ENCODE assay signal across 8 cellular contexts in genomic region chr1:53325326-53326087, GRCh38. TPM values are rescaled to one million over a fixed set of nuclear protein-coding genes. Genes with fewer than 3 reads are reported as not detected.
DNase-seq lines count a peak whose midpoint lies in the region; TF ChIP-seq lines count a peak whose summit lies in the region.

No MANE protein-coding gene starts in this region.

- H3K4me1 Mint-ChIP-seq in activated CD4-positive, alpha-beta memory T cell treated with anti-CD3 and anti-CD28 coated beads for 36 hours (ENCODE audit: low read depth), result peaks cover 23% of the 10 kb centered on the region

- CTCF ChIA-PET in activated CD4-positive, alpha-beta memory T cell treated with anti-CD3 and anti-CD28 coated beads for 36 hours (lab: Charles Lee), result interaction anchor here (1.2 to 2.6 kb wide), 6 partner anchors 31 to 88 kb away, joined by 4 to 10 read pairs (median 5); no protein-coding TSS in a partner anchor

- peaks cover 25% of the 10 kb centered on the region for H3K4me1 ChIP-seq in left ventricle myocardium inferior

- H3K4me3 ChIP-seq in HFF-Myc (replicated peaks; ENCODE audit: low read depth, low read length) (peak overlapping the region; percentile 90), left ventricle myocardium inferior (peak overlapping the region; percentile 82), skin epidermis (peak overlapping the region; percentile 48 to 79 (median 68))

- H3K9me3 Mint-ChIP-seq in activated CD4-positive, alpha-beta memory T cell treated with anti-CD3 and anti-CD28 coated beads for 36 hours, result no peaks in the 10 kb centered on the region

- H3K27me3 Mint-ChIP-seq in activated CD4-positive, alpha-beta memory T cell treated with anti-CD3 and anti-CD28 coated beads for 36 hours, result no peaks in the 10 kb centered on the region

- DNase-seq in HFF-Myc (ENCODE audit: extremely low read depth, low read depth), result no peak
- DNase-seq in activated CD4-positive, alpha-beta memory T cell treated with anti-CD3 and anti-CD28 coated beads for 36 hours, result no peak
- no peak for DNase-seq in left ventricle myocardium inferior
- no peak for DNase-seq in SW480 (ENCODE audit: low spot score)
- DNase-seq in NCI-H1105 treated with DMSO at 0.1 percent for 48 hours (lab: John Stamatoyannopoulos, UW), result no peak
- DNase-seq in DMS79 (lab: John Stamatoyannopoulos, UW), result no peak
- DNase-seq in activated effector memory CD4-positive, alpha-beta T cell treated with Interleukin-2 at 50 U/mL for 16 hours, result no peak

- H3K27ac ChIP-seq in left ventricle myocardium inferior (replicated peaks) (peak overlapping the region; percentile 68), skin epidermis (peak overlapping the region in 17 of 21 experiments; percentile 19 to 81 (median 55))

- POLR2A ChIA-PET in activated CD4-positive, alpha-beta memory T cell treated with anti-CD3 and anti-CD28 coated beads for 36 hours (lab: Charles Lee), result interaction anchor here (1.0 to 2.1 kb wide), 6 partner anchors 13 to 128 kb away, joined by 3 to 8 read pairs (median 4); no protein-coding TSS in a partner anchor

- H3K27ac Mint-ChIP-seq in activated CD4-positive, alpha-beta memory T cell treated with anti-CD3 and anti-CD28 coated beads for 36 hours, result peak overlapping the region; percentile 97

- H3K36me3 ChIP-seq in left ventricle myocardium inferior, result no peaks in the 10 kb centered on the region

- intact Hi-C loops in activated CD4-positive, alpha-beta memory T cell treated with anti-CD3 and anti-CD28 coated beads for 36 hours (cut with micrococcal nuclease), result loop anchor here (1.0 to 5.0 kb wide), 7 partner anchors 31 to 727 kb away; partner anchors contain the start of genes CPT2, IFT25, LRRC42 and MAGOH
- intact Hi-C loops in left ventricle myocardium inferior (cut with micrococcal nuclease), result no loop called here

- H3K27me3 ChIP-seq in left ventricle myocardium inferior (ENCODE audit: low read depth), result peaks cover 42% of the 10 kb centered on the region

- H3K9me3 ChIP-seq in left ventricle myocardium inferior (replicated peaks), result no peaks in the 10 kb centered on the region

- H3K36me3 Mint-ChIP-seq in activated CD4-positive, alpha-beta memory T cell treated with anti-CD3 and anti-CD28 coated beads for 36 hours, result peaks cover 39% of the 10 kb centered on the region

- H3K4me3 Mint-ChIP-seq in activated CD4-positive, alpha-beta memory T cell treated with anti-CD3 and anti-CD28 coated beads for 36 hours, result peak overlapping the region; percentile 95

- no peak for TF ChIP-seq CTCF in HFF-Myc (IDR thresholded peaks at IDR 0.05; ENCODE audit: low read depth, low read length, missing control alignments)
- no peak for TF ChIP-seq CTCF in left ventricle myocardium inferior (IDR thresholded peaks at IDR 0.05; ENCODE audit: borderline replicate concordance)

RNA-seq across cellular contexts. Expression of gene LRP8, which starts 2.4 kb away (rescaled TPM):
- 10 to 100 TPM; 38.6 to 38.8 TPM for total RNA-seq in activated CD4-positive, alpha-beta memory T cell treated with anti-CD3 and anti-CD28 coated beads for 36 hours
- total RNA-seq in left ventricle myocardium inferior, result 1.8 TPM

Comparison
In these comparisons a context has a peak if more than half of its experiments do, and no peak if none do; other contexts are left out.
1. RNA of gene LRP8, which starts 2.4 kb away (total RNA-seq): 38.6 to 38.8 TPM in activated CD4-positive, alpha-beta memory T cell treated with anti-CD3 and anti-CD28 coated beads for 36 hours; 1.8 TPM in left ventricle myocardium inferior (single experiment); every median in the first group is over 10 times any median in the second.
2. Peak in every context shown above with its lines, with median percentiles within 50 percentile points of each other: H3K4me3 ChIP-seq.